Comparison of ENCODE assay signal across 13 cellular contexts in the genomic region with DNA sequence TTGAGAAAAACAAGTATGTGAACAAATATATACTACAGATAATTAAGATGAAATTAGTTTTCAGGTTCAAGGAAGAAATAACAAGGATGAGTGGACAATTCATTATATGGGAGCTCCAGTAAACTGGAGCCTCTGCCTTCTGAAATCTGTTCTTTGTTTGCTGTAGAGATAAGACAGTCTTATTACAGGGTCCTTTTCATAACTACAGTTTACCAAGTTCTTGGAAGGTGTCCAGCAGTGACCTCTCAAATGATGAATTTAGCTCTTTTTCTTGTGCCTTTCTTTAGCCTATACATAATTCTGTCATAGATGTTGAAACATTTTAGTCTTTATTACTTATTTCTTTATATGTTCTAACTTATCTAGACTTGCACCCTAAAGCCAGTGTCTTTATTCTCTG.
A peak's percentile ranks its signal among the peaks of the same experiment; 100 is the strongest.
DNase-seq lines count a peak whose midpoint lies in the region; ATAC-seq and TF ChIP-seq lines count a peak whose summit lies in the region.
"Had no signal": no experiment of that assay in that cellular context is flagged by ENCODE, and none has a peak within 500 bp of the region (broad histone marks: within the 10 kb centered on the region; RNA-seq: fewer than 3 reads in every experiment).

No MANE protein-coding gene starts in this region.

- H3K4me1 ChIP-seq in fibroblast of lung (ENCODE audit: control insufficient read depth, extremely low read depth, insufficient read depth, low read length) (no peaks in the 10 kb centered on the region), mucosa of descending colon (ENCODE audit: low read depth) (no peaks in the 10 kb centered on the region)

- no peak overlapping the region for H3K27ac Mint-ChIP-seq in stimulated activated naive CD8-positive, alpha-beta T cell treated with anti-CD3 and anti-CD28 coated beads, Interleukin-15, amount 100 ng/mL, for 72 hours
- H3K27ac Mint-ChIP-seq: CD14-positive monocyte; CD8-positive, alpha-beta memory T cell had no signal

- ATAC-seq in mucosa of descending colon (no peak), HG03460 (IDR thresholded peaks at IDR 0.05; ENCODE audit: unreplicated experiment) (no peak)
- ATAC-seq in stimulated activated naive CD8-positive, alpha-beta T cell treated with anti-CD3 and anti-CD28 coated beads, Interleukin-15, amount 100 ng/mL, for 72 hours: no peak
- ATAC-seq: HCT116 had no signal

- H3K27me3 ChIP-seq in fibroblast of lung (ENCODE audit: control insufficient read depth, insufficient read depth, low read length): no peaks in the 10 kb centered on the region

- no peak overlapping the region for H3K27ac ChIP-seq in fibroblast of lung (ENCODE audit: insufficient read depth, low read length)
- H3K27ac ChIP-seq: 22Rv1, GM23248 had no signal

- no peaks in the 10 kb centered on the region for H3K9me3 ChIP-seq in fibroblast of lung (ENCODE audit: control insufficient read depth, insufficient read depth, low read depth, low read length)
- H3K9me3 ChIP-seq in mucosa of descending colon: no peaks in the 10 kb centered on the region

- no peaks in the 10 kb centered on the region for H3K4me1 Mint-ChIP-seq in stimulated activated naive CD8-positive, alpha-beta T cell treated with anti-CD3 and anti-CD28 coated beads, Interleukin-15, amount 100 ng/mL, for 72 hours
- H3K4me1 Mint-ChIP-seq: CD14-positive monocyte; CD8-positive, alpha-beta memory T cell had no signal

- intact Hi-C loops in mucosa of descending colon (cut with DNase I, micrococcal nuclease): no loop called here

- H3K4me3 Mint-ChIP-seq in stimulated activated naive CD8-positive, alpha-beta T cell treated with anti-CD3 and anti-CD28 coated beads, Interleukin-15, amount 100 ng/mL, for 72 hours: no peak overlapping the region
- H3K4me3 Mint-ChIP-seq: CD14-positive monocyte; CD8-positive, alpha-beta memory T cell had no signal

- no peak overlapping the region for H3K4me2 ChIP-seq in fibroblast of lung (ENCODE audit: extremely low read depth, insufficient read depth, low read length)

- no peaks in the 10 kb centered on the region for H4K20me1 ChIP-seq in fibroblast of lung (ENCODE audit: control insufficient read depth, extremely low read depth, insufficient read depth, low read length)

- no peak overlapping the region for H3K9ac ChIP-seq in fibroblast of lung (ENCODE audit: insufficient read depth, low read length)
- H3K9ac ChIP-seq: GM23248 had no signal

- peak; percentile 2 for DNase-seq in NCI-H146 (lab: John Stamatoyannopoulos, UW)
- DNase-seq in NCI-H146 treated with DMSO at 0.1 percent for 48 hours (lab: John Stamatoyannopoulos, UW; ENCODE audit: unreplicated experiment): no peak
- DNase-seq in RPMI7951 (ENCODE audit: low read depth): peak; percentile 4
- DNase-seq in fibroblast of lung (ENCODE audit: low read depth in 2 of 2): peak; percentile 1 to 20
- no peak for DNase-seq in mucosa of descending colon
- DNase-seq in stimulated activated naive CD8-positive, alpha-beta T cell treated with anti-CD3 and anti-CD28 coated beads, Interleukin-15, amount 100 ng/mL, for 72 hours: no peak
- DNase-seq: CD8-positive, alpha-beta memory T cell; DMS53; GM23248 had no signal

- H3K4me3 ChIP-seq in fibroblast of lung (replicated peaks in 1 of 4; ENCODE audit: control extremely low read depth in 1 of 4, insufficient read depth in 1 of 4, low read depth in 3 of 4, low read length in 4 of 4): no peak overlapping the region
- no peak overlapping the region for H3K4me3 ChIP-seq in mucosa of descending colon
- H3K4me3 ChIP-seq: GM23248 had no signal

- H2AFZ ChIP-seq in fibroblast of lung (ENCODE audit: low read length): no peak overlapping the region

- no peaks in the 10 kb centered on the region for H3K9me3 Mint-ChIP-seq in stimulated activated naive CD8-positive, alpha-beta T cell treated with anti-CD3 and anti-CD28 coated beads, Interleukin-15, amount 100 ng/mL, for 72 hours
- H3K9me3 Mint-ChIP-seq: CD8-positive, alpha-beta memory T cell had no signal

- no peaks in the 10 kb centered on the region for H3K36me3 ChIP-seq in fibroblast of lung (ENCODE audit: control insufficient read depth, insufficient read depth, low read length)
- H3K36me3 ChIP-seq in mucosa of descending colon (ENCODE audit: low read depth): no peaks in the 10 kb centered on the region

- no peaks in the 10 kb centered on the region for H3K79me2 ChIP-seq in fibroblast of lung (ENCODE audit: control insufficient read depth, insufficient read depth, low read length)

- H3K27me3 Mint-ChIP-seq in stimulated activated naive CD8-positive, alpha-beta T cell treated with anti-CD3 and anti-CD28 coated beads, Interleukin-15, amount 100 ng/mL, for 72 hours: no peaks in the 10 kb centered on the region

- TF ChIP-seq CTCF in fibroblast of lung (conservative IDR thresholded peaks at IDR 0.05 in 1 of 2, IDR thresholded peaks at IDR 0.05 in 1 of 2; ENCODE audit: low read depth in 1 of 2, low read length in 2 of 2) (no peak), mucosa of descending colon (IDR thresholded peaks at IDR 0.05) (no peak)

Comparison
In these comparisons a context has a peak if more than half of its experiments do, and no peak if none do; other contexts are left out.
1. DNase-seq: peak in NCI-H146 (single experiment), RPMI7951 (single experiment) and fibroblast of lung (2 of 2); none in NCI-H146 treated with DMSO at 0.1 percent for 48 hours (single experiment), mucosa of descending colon (0 of 3) and stimulated activated naive CD8-positive, alpha-beta T cell treated with anti-CD3 and anti-CD28 coated beads, Interleukin-15, amount 100 ng/mL, for 72 hours (0 of 2).